In genomic region chr7:135160858-135161653, GRCh38 we compare ENCODE assay signal across 9 cellular contexts. TPM values are rescaled to one million over a fixed set of nuclear protein-coding genes. Genes with fewer than 3 reads are reported as not detected.
DNase-seq lines count a peak whose midpoint lies in the region; ATAC-seq, FAIRE-seq and TF ChIP-seq lines count a peak whose summit lies in the region.
"Had no signal": no experiment of that assay in that cellular context is flagged by ENCODE, and none has a peak within 500 bp of the region (broad histone marks: within the 10 kb centered on the region; RNA-seq: fewer than 3 reads in every experiment).

No MANE protein-coding gene starts in this region.

- H3K36me3 Mint-ChIP-seq in CD8-positive, alpha-beta T cell: peaks cover 75% of the 10 kb centered on the region
- peaks cover 8% of the 10 kb centered on the region for H3K36me3 Mint-ChIP-seq in IgD-negative memory B cell

- peak overlapping the region in 1 of 2 experiments; percentile 44; a peak in 3 of 4 replicates for H3K9ac ChIP-seq in K562 (ENCODE audit: insufficient read depth in 1 of 2, low read depth in 2 of 2, low read length in 2 of 2)

- H3K27ac Mint-ChIP-seq in CD8-positive, alpha-beta T cell: peak overlapping the region; percentile 72
- peak overlapping the region; percentile 70 to 92 (median 84) for H3K27ac Mint-ChIP-seq in IgD-negative memory B cell

- H3K4me1 Mint-ChIP-seq in CD8-positive, alpha-beta T cell (ENCODE audit: low read depth): peaks cover 65% of the 10 kb centered on the region
- peaks cover 39 to 46% (median 43%) of the 10 kb centered on the region in 3 donors for H3K4me1 Mint-ChIP-seq in IgD-negative memory B cell

- 30% methylated on average over 9 of the region's 9 CpGs for WGBS in K562 (ENCODE audit: insufficient coverage, low coverage, missing lambda C conversion rate)

- H3K9me3 ChIP-seq in CD8-positive, alpha-beta T cell (ENCODE audit: low read length): no peaks in the 10 kb centered on the region
- peaks cover 42% of the 10 kb centered on the region for H3K9me3 ChIP-seq in K562 (replicated peaks; ENCODE audit: control insufficient read depth, insufficient read depth, low read depth, low read length)

- no TSS peak for BruUV-seq in K562 (replicated peaks; lab: Mats Ljungman, UMichigan)

- in situ Hi-C loops in K562 (cut with MboI): no loop called here

- H3K79me2 ChIP-seq in K562 (ENCODE audit: control insufficient read depth, insufficient read depth, low read length): no peaks in the 10 kb centered on the region

- CTCF ChIA-PET in CD8-positive, alpha-beta T cell (lab: Charles Lee): interaction anchor here (1.6 to 2.1 kb wide), 3 partner anchors 9 to 13 kb away, joined by 4 to 14 read pairs (median 5); partner anchors contain the start of genes CYREN and TMEM140
- CTCF ChIA-PET in K562 (lab: Yijun Ruan, JAX; ENCODE audit: low intra/inter-chr PET ratio): no interaction called here

- H3K27me3 ChIP-seq in CD8-positive, alpha-beta T cell (ENCODE audit: insufficient read depth, low read length): no peaks in the 10 kb centered on the region
- no peaks in the 10 kb centered on the region for H3K27me3 ChIP-seq in K562 (ENCODE audit: control insufficient read depth in 2 of 2, insufficient read depth in 2 of 2, low read length in 2 of 2)

- H3K4me1 ChIP-seq in CD8-positive, alpha-beta T cell (ENCODE audit: insufficient read depth, low read length): peaks cover 27% of the 10 kb centered on the region
- H3K4me1 ChIP-seq in K562 (replicated peaks in 1 of 2; ENCODE audit: control insufficient read depth in 2 of 2, insufficient read depth in 2 of 2, low read length in 2 of 2): peaks cover 8 to 27% of the 10 kb centered on the region in 2 experiments

- peaks cover 9% of the 10 kb centered on the region for H3K9me3 Mint-ChIP-seq in CD8-positive, alpha-beta T cell
- H3K9me3 Mint-ChIP-seq in IgD-negative memory B cell: peaks cover 0 to 16% (median 6%) of the 10 kb centered on the region in 3 donors

- peak overlapping the region; percentile 57 for H2AFZ ChIP-seq in K562 (ENCODE audit: low read depth, low read length)

- peak overlapping the region; percentile 30; the same call in 1 of the 2 replicates for H3K4me2 ChIP-seq in K562 (ENCODE audit: insufficient read depth, low read length)

- intact Hi-C loops in CD8-positive, alpha-beta T cell (cut with DNase I, micrococcal nuclease): no loop called here
- intact Hi-C loops in K562 (cut with micrococcal nuclease): loop anchor here (2.0 kb wide), 1 partner anchor 174 kb away; the partner anchor contains the start of gene AGBL3

- no peak overlapping the region for H3K27ac ChIP-seq in CD8-positive, alpha-beta T cell (ENCODE audit: low read depth, low read length)
- H3K27ac ChIP-seq in K562 (ENCODE audit: extremely low read depth, low read depth, low read length): peak overlapping the region; percentile 77

- no peak overlapping the region for H3K4me3 Mint-ChIP-seq in CD8-positive, alpha-beta T cell
- H3K4me3 Mint-ChIP-seq in IgD-negative memory B cell: peak overlapping the region; percentile 27 to 87 (median 56)

- TF ChIP-seq EP300 in K562 (IDR thresholded peaks at IDR 0.05; ENCODE audit: low read length): peak; percentile 71; the same call in 1 of the 2 replicates

- no peaks in the 10 kb centered on the region for H3K27me3 Mint-ChIP-seq in CD8-positive, alpha-beta T cell (ENCODE audit: low read depth)
- no peaks in the 10 kb centered on the region for H3K27me3 Mint-ChIP-seq in IgD-negative memory B cell

- DNase-seq in CD8-positive, alpha-beta T cell: no peak
- peak in 3 of 4 experiments; percentile 27 to 64 (median 51) for DNase-seq in K562 (ENCODE audit: extremely low read depth in 1 of 4, low spot score in 3 of 4)
- DNase-seq in myocyte (ENCODE audit: low read depth): peak; percentile 87
- no peak for DNase-seq in activated CD4-positive, CD25-positive, alpha-beta regulatory T cell (lab: John Stamatoyannopoulos, UW)
- DNase-seq in stimulated activated CD4-positive, alpha-beta T cell treated with anti-CD3 and anti-CD28 coated beads, Interleukin-15, amount 100 ng/mL, for 24 hours: no peak

- peak; percentile 56 for FAIRE-seq in K562 (lab: Jason Lieb, UNC)
- FAIRE-seq: bronchial epithelial cell had no signal

- no peak overlapping the region for H3K4me3 ChIP-seq in CD8-positive, alpha-beta T cell (ENCODE audit: low read depth, low read length)
- no peak overlapping the region for H3K4me3 ChIP-seq in K562

- H3K9me1 ChIP-seq in K562 (ENCODE audit: control insufficient read depth, insufficient read depth, low read length): no peaks in the 10 kb centered on the region

- TF ChIP-seq RAD21 in K562 (CRISPR knock-in tag; conservative IDR thresholded peaks at IDR 0.05 in 1 of 2, IDR thresholded peaks at IDR 0.05 in 1 of 2): peak; percentile 31 to 46

- no peaks in the 10 kb centered on the region for H4K20me1 ChIP-seq in K562 (replicated peaks; ENCODE audit: control insufficient read depth, insufficient read depth, low read length)

- TF ChIP-seq POLR2A in K562 (conservative IDR thresholded peaks at IDR 0.05): no peak

- no peak for ATAC-seq in CD8-positive, alpha-beta T cell
- peak; percentile 64 for ATAC-seq in K562
- ATAC-seq in GM19452 (IDR thresholded peaks at IDR 0.05; ENCODE audit: unreplicated experiment): no peak
- ATAC-seq in HG03097 (IDR thresholded peaks at IDR 0.05; ENCODE audit: low FRiP score, unreplicated experiment): no peak

- H3K36me3 ChIP-seq in CD8-positive, alpha-beta T cell (ENCODE audit: insufficient read depth, low read length): peaks cover 9% of the 10 kb centered on the region
- H3K36me3 ChIP-seq in K562 (ENCODE audit: control insufficient read depth, insufficient read depth, low read length): peaks cover 29% of the 10 kb centered on the region; the same call in 2 of the 3 replicates

- TF ChIP-seq CTCF in CD8-positive, alpha-beta T cell (IDR thresholded peaks at IDR 0.05): no peak
- TF ChIP-seq CTCF in K562 (IDR thresholded peaks at IDR 0.05 in 2 of 3, conservative IDR thresholded peaks at IDR 0.05 in 1 of 3; ENCODE audit: insufficient read depth in 2 of 3, low read depth in 1 of 3, low read length in 3 of 3): 0 out of 6 replicates have a peak, but pooled peaks of 2 of the 3 experiments have one; percentile 12 to 14

- POLR2A ChIA-PET in CD8-positive, alpha-beta T cell (lab: Charles Lee): interaction anchor here (0.6 to 11.9 kb wide), 4 partner anchors 10 to 174 kb away, joined by 3 to 70 read pairs (median 4); partner anchors contain the start of genes AGBL3, CYREN and TMEM140
- POLR2A ChIA-PET in K562 (lab: Yijun Ruan, JAX): interaction anchor here (0.6 to 2.2 kb wide), 5 partner anchors 8 to 167 kb away, joined by 3 to 11 read pairs (median 10); partner anchors contain the start of gene TMEM140

RNA-seq across cellular contexts. Expression of gene CYREN, which starts 9.5 kb away (rescaled TPM):
- total RNA-seq in CD8-positive, alpha-beta T cell: 10 to 100 TPM; 14.0 to 15.2 TPM
- polyA plus RNA-seq in IgD-negative memory B cell (39.5 TPM), K562 (2011; rRNA removed) (70.3 and 76.7 TPM in 2 replicates), K562 (2014; fragmentation: Illumina TruSeq; extraction: Trizol) (88.8 and 93.4 TPM in 2 replicates), K562 (2014; fragmentation: Nextera tagmentation; extraction: Ambion mirVana) (10 to 100 TPM; 13.9 to 25.5 TPM), K562 (2014; rRNA removed) (87.2 and 91.9 TPM in 2 replicates)
- 74.7 and 156 TPM in 2 replicates for total RNA-seq in K562 (2011; cell fraction: chromatin; rRNA removed; ENCODE audit: low replicate concordance)
- 93.6 and 122 TPM in 2 replicates for total RNA-seq in K562 (2011; cell fraction: nucleolus; rRNA removed)
- total RNA-seq in K562 (2011; cell fraction: nucleoplasm; rRNA removed): 99.6 and 104 TPM in 2 replicates
- total RNA-seq in K562 (2014; rRNA removed) (108 and 116 TPM in 2 replicates), K562 (2014; rRNA removed; fragmentation: Illumina TruSeq; extraction: Trizol) (73.8 and 79.8 TPM in 2 replicates), K562 (2015; rRNA removed; fragmentation: Illumina TruSeq; extraction: Trizol) (94.7 and 97.3 TPM in 2 replicates), K562 (2021) (93.9 and 102 TPM in 2 replicates), myocyte (48.0 and 57.0 TPM in 2 replicates)
- polyA plus RNA-seq in K562 (2011; cell fraction: cytosol; rRNA removed): 64.8 and 71.7 TPM in 2 replicates
- polyA plus RNA-seq in K562 (2011; cell fraction: nucleus; rRNA removed): 63.9 and 68.6 TPM in 2 replicates
- 76.0 and 88.6 TPM in 2 replicates for polyA plus RNA-seq in K562 (2012)
- polyA minus RNA-seq in K562 (2011; rRNA and poly(A)+ RNA removed): 91.4 and 96.8 TPM in 2 replicates
- polyA minus RNA-seq in K562 (2011; cell fraction: cytosol; rRNA and poly(A)+ RNA removed): 41.0 and 42.8 TPM in 2 replicates
- polyA minus RNA-seq in K562 (2011; cell fraction: nucleus; rRNA and poly(A)+ RNA removed): 68.5 and 107 TPM in 2 replicates
- polyA plus RNA-seq in myocyte (2012): 42.1 TPM

RNA-seq across cellular contexts. Expression of gene TMEM140, which starts 13.2 kb away (rescaled TPM):
- total RNA-seq in CD8-positive, alpha-beta T cell: 10 to 100 TPM; 18.8 to 21.8 TPM
- polyA plus RNA-seq in IgD-negative memory B cell (34.7 TPM), K562 (2011; rRNA removed) (0.03 TPM in 1 of 2 replicates, not detected in the other), K562 (2014; fragmentation: Illumina TruSeq; extraction: Trizol) (0.15 and 0.19 TPM in 2 replicates), K562 (2014; fragmentation: Nextera tagmentation; extraction: Ambion mirVana) (under 1 TPM; 0.35 to 0.82 TPM), K562 (2014; rRNA removed) (0.11 TPM in 1 of 2 replicates, not detected in the other)
- 0.37 and 0.60 TPM in 2 replicates for total RNA-seq in K562 (2011; cell fraction: chromatin; rRNA removed; ENCODE audit: low replicate concordance)
- 0.17 and 0.39 TPM in 2 replicates for total RNA-seq in K562 (2011; cell fraction: nucleolus; rRNA removed)
- not detected in 2 replicates for total RNA-seq in K562 (2011; cell fraction: nucleoplasm; rRNA removed)
- total RNA-seq in K562 (2014; rRNA removed) (0.23 and 0.24 TPM in 2 replicates), K562 (2014; rRNA removed; fragmentation: Illumina TruSeq; extraction: Trizol) (0.15 and 0.22 TPM in 2 replicates), K562 (2015; rRNA removed; fragmentation: Illumina TruSeq; extraction: Trizol) (0.19 and 0.36 TPM in 2 replicates), K562 (2021) (0.29 and 0.33 TPM in 2 replicates), myocyte (8.2 and 11.6 TPM in 2 replicates)
- 0.04 TPM in 1 of 2 replicates, not detected in the other for polyA plus RNA-seq in K562 (2011; cell fraction: cytosol; rRNA removed)
- polyA plus RNA-seq in K562 (2011; cell fraction: nucleus; rRNA removed): not detected in 2 replicates
- polyA plus RNA-seq in K562 (2012): 12.5 and 24.1 TPM in 2 replicates
- 0.35 TPM in 1 of 2 replicates, not detected in the other for polyA minus RNA-seq in K562 (2011; rRNA and poly(A)+ RNA removed)
- polyA minus RNA-seq in K562 (2011; cell fraction: cytosol; rRNA and poly(A)+ RNA removed): not detected in 2 replicates
- polyA minus RNA-seq in K562 (2011; cell fraction: nucleus; rRNA and poly(A)+ RNA removed): 0.40 TPM in 1 of 2 replicates, not detected in the other
- 20.8 TPM for polyA plus RNA-seq in myocyte (2012)

RNA-seq across cellular contexts. Expression of gene WDR91, which starts 50.3 kb away (rescaled TPM):
- 10 to 100 TPM; 43.3 to 46.6 TPM for total RNA-seq in CD8-positive, alpha-beta T cell
- polyA plus RNA-seq in IgD-negative memory B cell (5.9 TPM), K562 (2011; rRNA removed) (12.9 and 15.0 TPM in 2 replicates), K562 (2014; fragmentation: Illumina TruSeq; extraction: Trizol) (7.7 and 9.8 TPM in 2 replicates), K562 (2014; fragmentation: Nextera tagmentation; extraction: Ambion mirVana) (1 to 10 TPM; 1.9 to 2.1 TPM), K562 (2014; rRNA removed) (11.9 and 17.4 TPM in 2 replicates)
- 28.4 and 48.4 TPM in 2 replicates for total RNA-seq in K562 (2011; cell fraction: chromatin; rRNA removed; ENCODE audit: low replicate concordance)
- 26.5 and 27.3 TPM in 2 replicates for total RNA-seq in K562 (2011; cell fraction: nucleolus; rRNA removed)
- 18.5 and 26.3 TPM in 2 replicates for total RNA-seq in K562 (2011; cell fraction: nucleoplasm; rRNA removed)
- total RNA-seq in K562 (2014; rRNA removed) (10.1 and 12.0 TPM in 2 replicates), K562 (2014; rRNA removed; fragmentation: Illumina TruSeq; extraction: Trizol) (4.9 and 5.8 TPM in 2 replicates), K562 (2015; rRNA removed; fragmentation: Illumina TruSeq; extraction: Trizol) (9.2 and 10.7 TPM in 2 replicates), K562 (2021) (12.1 and 18.2 TPM in 2 replicates), myocyte (5.9 and 7.0 TPM in 2 replicates)
- 18.4 and 21.1 TPM in 2 replicates for polyA plus RNA-seq in K562 (2011; cell fraction: cytosol; rRNA removed)
- 69.8 and 70.6 TPM in 2 replicates for polyA plus RNA-seq in K562 (2011; cell fraction: nucleus; rRNA removed)
- 8.7 and 11.6 TPM in 2 replicates for polyA plus RNA-seq in K562 (2012)
- 8.4 and 9.3 TPM in 2 replicates for polyA minus RNA-seq in K562 (2011; rRNA and poly(A)+ RNA removed)
- polyA minus RNA-seq in K562 (2011; cell fraction: cytosol; rRNA and poly(A)+ RNA removed): 8.6 and 9.1 TPM in 2 replicates
- polyA minus RNA-seq in K562 (2011; cell fraction: nucleus; rRNA and poly(A)+ RNA removed): 15.2 and 24.0 TPM in 2 replicates
- 7.4 TPM for polyA plus RNA-seq in myocyte (2012)

Comparison
In these comparisons a context has a peak if more than half of its experiments do, and no peak if none do; other contexts are left out.
1. DNase-seq: peak in K562 (3 of 4) and myocyte (single experiment); none in CD8-positive, alpha-beta T cell (0 of 7), activated CD4-positive, CD25-positive, alpha-beta regulatory T cell (0 of 4) and stimulated activated CD4-positive, alpha-beta T cell treated with anti-CD3 and anti-CD28 coated beads, Interleukin-15, amount 100 ng/mL, for 24 hours (single experiment).